ENCODE assay signal across 10 cellular contexts in genomic region chr14:37034410-37035285, GRCh38.
DNase-seq lines count a peak whose midpoint lies in the region; TF ChIP-seq lines count a peak whose summit lies in the region.
"Had no signal": no experiment of that assay in that cellular context is flagged by ENCODE, and none has a peak within 500 bp of the region (broad histone marks: within the 10 kb centered on the region; RNA-seq: fewer than 3 reads in every experiment).

No MANE protein-coding gene starts in this region.

- no peaks in the 10 kb centered on the region for H3K27me3 ChIP-seq in uterus

- peak; percentile 0 for DNase-seq in NCI-H82 (lab: John Stamatoyannopoulos, UW)
- DNase-seq in NCI-H82 treated with DMSO at 0.1 percent for 48 hours (lab: John Stamatoyannopoulos, UW; ENCODE audit: unreplicated experiment) = no peak
- peak; percentile 42 for DNase-seq in MV-4-11 (lab: John Stamatoyannopoulos, UW)
- DNase-seq in fibroblast of mammary gland (ENCODE audit: low read depth) = peak; percentile 88
- DNase-seq in uterus = peak; percentile 20 to 27
- no peak for DNase-seq in ACHN
- DNase-seq in HUDEP-2 (lab: John Stamatoyannopoulos, UW; ENCODE audit: unreplicated experiment in 76 of 76) = no peak
- no peak for DNase-seq in NCI-H1092 (lab: John Stamatoyannopoulos, UW)
- DNase-seq: activated CD4-positive, alpha-beta T cell treated with anti-CD3 and anti-CD28 coated beads for 36 hours; activated naive CD4-positive, alpha-beta T cell treated with anti-CD3 and anti-CD28 coated beads for 36 hours had no signal

- peak overlapping the region; percentile 47 to 49 for H3K27ac ChIP-seq in uterus

- H3K4me1 ChIP-seq in uterus = no peaks in the 10 kb centered on the region

- in situ Hi-C loops in ACHN (cut with HindIII; ENCODE audit: low pct_ligation_motif_present, low pct_unique_long_range_greater_than_20kb, low sequenced_read_pairs) = no loop called here

- H3K4me3 ChIP-seq in fibroblast of mammary gland (ENCODE audit: control insufficient read depth, low read depth, low read length) = no peak overlapping the region
- no peak overlapping the region for H3K4me3 ChIP-seq in uterus

- no peaks in the 10 kb centered on the region for H3K36me3 ChIP-seq in uterus

- TF ChIP-seq POLR2A in uterus (IDR thresholded peaks at IDR 0.05) = no peak

- no peaks in the 10 kb centered on the region for H3K9me3 ChIP-seq in uterus

- TF ChIP-seq CTCF in fibroblast of mammary gland (conservative IDR thresholded peaks at IDR 0.05; ENCODE audit: control insufficient read depth, insufficient read depth, low read depth, low read length) (no peak), uterus (IDR thresholded peaks at IDR 0.05) (no peak)

- intact Hi-C loops in uterus (cut with DNase I; ENCODE audit: low total_unique reads) = no loop called here

Comparison
In these comparisons a context has a peak if more than half of its experiments do, and no peak if none do; other contexts are left out.
1. DNase-seq: peak in NCI-H82 (single experiment), MV-4-11 (single experiment), fibroblast of mammary gland (single experiment) and uterus (2 of 2); none in NCI-H82 treated with DMSO at 0.1 percent for 48 hours (single experiment), ACHN (single experiment), HUDEP-2 (0 of 76) and NCI-H1092 (single experiment).